In the genomic region with DNA sequence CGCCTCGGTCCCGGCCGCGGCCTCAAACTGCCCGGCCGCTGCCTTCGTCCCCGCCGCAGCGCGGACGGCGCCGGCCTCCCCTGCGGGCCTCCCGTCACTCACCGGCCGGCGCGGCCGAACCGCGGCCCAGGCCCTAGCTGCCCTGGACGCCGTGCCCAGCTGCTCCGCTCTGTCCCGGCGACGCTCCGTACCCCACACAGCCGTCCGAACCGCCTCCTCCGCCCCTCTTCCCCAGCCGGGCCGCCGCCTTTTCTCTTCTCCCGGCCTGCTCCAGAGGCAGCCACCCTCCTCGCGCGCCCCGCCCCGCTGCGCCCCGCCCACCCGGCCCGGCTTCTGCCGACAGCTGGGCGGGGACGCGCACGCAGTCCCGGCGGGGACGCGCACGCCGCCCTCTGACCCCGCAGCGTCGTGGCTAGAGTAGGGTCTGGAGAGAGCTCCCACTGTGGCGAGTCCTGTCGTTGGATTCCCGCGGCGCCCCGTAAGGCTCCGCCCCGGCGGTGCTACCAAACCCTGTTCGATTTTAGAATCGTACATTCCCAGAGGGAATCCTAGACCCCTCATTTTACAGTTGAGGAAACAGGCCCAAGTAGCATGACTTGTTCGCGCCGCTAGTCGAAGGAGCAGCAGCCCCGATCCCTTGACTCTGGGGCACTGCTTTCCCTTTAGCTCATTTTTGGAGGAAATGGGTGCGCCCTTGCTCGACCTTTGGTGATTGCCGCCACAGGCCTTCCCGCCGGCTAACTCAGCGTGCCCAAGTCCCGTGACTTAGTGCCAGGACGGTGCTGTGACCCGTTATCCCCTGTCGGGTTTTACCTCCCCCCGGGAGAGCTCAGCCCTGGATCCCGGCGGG, we compare ENCODE assay signal across 1 cellular context.
TF ChIP-seq lines count a peak whose summit lies in the region.

A gene with protein sequence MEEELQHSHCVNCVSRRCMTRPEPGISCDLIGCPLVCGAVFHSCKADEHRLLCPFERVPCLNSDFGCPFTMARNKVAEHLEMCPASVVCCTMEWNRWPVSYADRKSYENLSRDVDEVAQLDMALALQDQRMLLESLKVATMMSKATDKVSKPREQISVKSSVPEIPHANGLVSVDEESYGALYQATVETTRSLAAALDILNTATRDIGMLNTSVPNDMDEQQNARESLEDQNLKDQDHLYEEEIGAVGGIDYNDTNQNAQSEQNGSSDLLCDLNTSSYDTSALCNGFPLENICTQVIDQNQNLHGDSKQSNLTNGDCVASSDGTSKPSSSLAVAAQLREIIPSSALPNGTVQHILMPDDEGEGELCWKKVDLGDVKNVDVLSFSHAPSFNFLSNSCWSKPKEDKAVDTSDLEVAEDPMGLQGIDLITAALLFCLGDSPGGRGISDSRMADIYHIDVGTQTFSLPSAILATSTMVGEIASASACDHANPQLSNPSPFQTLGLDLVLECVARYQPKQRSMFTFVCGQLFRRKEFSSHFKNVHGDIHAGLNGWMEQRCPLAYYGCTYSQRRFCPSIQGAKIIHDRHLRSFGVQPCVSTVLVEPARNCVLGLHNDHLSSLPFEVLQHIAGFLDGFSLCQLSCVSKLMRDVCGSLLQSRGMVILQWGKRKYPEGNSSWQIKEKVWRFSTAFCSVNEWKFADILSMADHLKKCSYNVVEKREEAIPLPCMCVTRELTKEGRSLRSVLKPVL (minus strand): TSS at position 295 of the 850 bp plus-strand sequence. CDS start 8,390 bp downstream, outside the sequence.

TF ChIP-seq in HEK293, 187 proteins besides CTCF, POLR2A, EP300 and RAD21 (continued from another document and continues in another):
- TF ChIP-seq ATF2 (tag by site-specific recombination; IDR thresholded peaks at IDR 0.05; ENCODE audit: low read depth) (no peak), ZNF324 (tag by site-specific recombination; IDR thresholded peaks at IDR 0.05) (peak; percentile 23; the same call in 1 of the 2 replicates), ZNF148 (tag by site-specific recombination; IDR thresholded peaks at IDR 0.05; ENCODE audit: borderline replicate concordance) (no peak), ZNF10 (tag by site-specific recombination; IDR thresholded peaks at IDR 0.05) (0 out of 2 replicates have a peak, but pooled peaks have one; percentile 8), ZNF239 (tag by site-specific recombination; IDR thresholded peaks at IDR 0.05) (no peak), ZNF600 (tag by site-specific recombination; IDR thresholded peaks at IDR 0.05) (no peak), YY1 (tag by site-specific recombination; IDR thresholded peaks at IDR 0.05) (no peak), OVOL3 (tag by site-specific recombination; IDR thresholded peaks at IDR 0.05) (no peak), KLF16 (tag by site-specific recombination; IDR thresholded peaks at IDR 0.05) (peak; percentile 25; the same call in 1 of the 2 replicates), WT1 (tag by site-specific recombination; IDR thresholded peaks at IDR 0.05) (no peak), ZNF114 (tag by site-specific recombination; IDR thresholded peaks at IDR 0.05) (no peak), ZNF645 (tag by site-specific recombination; IDR thresholded peaks at IDR 0.05) (no peak), ZNF274 (IDR thresholded peaks at IDR 0.05; ENCODE audit: low read length) (no peak), ZNF274 (tag by site-specific recombination; IDR thresholded peaks at IDR 0.05; ENCODE audit: borderline replicate concordance) (no peak), MYNN (tag by site-specific recombination; IDR thresholded peaks at IDR 0.05; ENCODE audit: borderline replicate concordance) (no peak), ZNF24 (tag by site-specific recombination; IDR thresholded peaks at IDR 0.05) (0 out of 2 replicates have a peak, but pooled peaks have one; percentile 32), ZNF426 (tag by site-specific recombination; IDR thresholded peaks at IDR 0.05) (no peak), SP7 (tag by site-specific recombination; IDR thresholded peaks at IDR 0.05) (peak; percentile 55), SETDB1 (IDR thresholded peaks at IDR 0.05; ENCODE audit: insufficient read length, low read length) (peak; percentile 11), ZNF530 (tag by site-specific recombination; IDR thresholded peaks at IDR 0.05; ENCODE audit: low read depth) (no peak), ZNF843 (tag by site-specific recombination; IDR thresholded peaks at IDR 0.05) (0 out of 2 replicates have a peak, but pooled peaks have one; percentile 30), KLF10 (tag by site-specific recombination; IDR thresholded peaks at IDR 0.05) (peak; percentile 67; the same call in 1 of the 2 replicates), ZNF747 (tag by site-specific recombination; IDR thresholded peaks at IDR 0.05) (no peak), ZNF776 (tag by site-specific recombination; IDR thresholded peaks at IDR 0.05; ENCODE audit: borderline replicate concordance) (no peak), ZBTB44 (tag by site-specific recombination; IDR thresholded peaks at IDR 0.05) (no peak), KLF9 (tag by site-specific recombination; IDR thresholded peaks at IDR 0.05; ENCODE audit: low read depth) (peak; percentile 88), ZNF529 (tag by site-specific recombination; IDR thresholded peaks at IDR 0.05; ENCODE audit: insufficient replicate concordance) (no peak), ZNF266 (tag by site-specific recombination; IDR thresholded peaks at IDR 0.05; ENCODE audit: low read depth) (no peak), ZNF510 (tag by site-specific recombination; IDR thresholded peaks at IDR 0.05; ENCODE audit: insufficient replicate concordance) (no peak), ZNF280C (tag by site-specific recombination; IDR thresholded peaks at IDR 0.05) (no peak), ZNF169 (tag by site-specific recombination; IDR thresholded peaks at IDR 0.05) (no peak), ZNF837 (tag by site-specific recombination; IDR thresholded peaks at IDR 0.05) (no peak), ZNF449 (tag by site-specific recombination; IDR thresholded peaks at IDR 0.05) (no peak)
- TF ChIP-seq, protein P1, sequence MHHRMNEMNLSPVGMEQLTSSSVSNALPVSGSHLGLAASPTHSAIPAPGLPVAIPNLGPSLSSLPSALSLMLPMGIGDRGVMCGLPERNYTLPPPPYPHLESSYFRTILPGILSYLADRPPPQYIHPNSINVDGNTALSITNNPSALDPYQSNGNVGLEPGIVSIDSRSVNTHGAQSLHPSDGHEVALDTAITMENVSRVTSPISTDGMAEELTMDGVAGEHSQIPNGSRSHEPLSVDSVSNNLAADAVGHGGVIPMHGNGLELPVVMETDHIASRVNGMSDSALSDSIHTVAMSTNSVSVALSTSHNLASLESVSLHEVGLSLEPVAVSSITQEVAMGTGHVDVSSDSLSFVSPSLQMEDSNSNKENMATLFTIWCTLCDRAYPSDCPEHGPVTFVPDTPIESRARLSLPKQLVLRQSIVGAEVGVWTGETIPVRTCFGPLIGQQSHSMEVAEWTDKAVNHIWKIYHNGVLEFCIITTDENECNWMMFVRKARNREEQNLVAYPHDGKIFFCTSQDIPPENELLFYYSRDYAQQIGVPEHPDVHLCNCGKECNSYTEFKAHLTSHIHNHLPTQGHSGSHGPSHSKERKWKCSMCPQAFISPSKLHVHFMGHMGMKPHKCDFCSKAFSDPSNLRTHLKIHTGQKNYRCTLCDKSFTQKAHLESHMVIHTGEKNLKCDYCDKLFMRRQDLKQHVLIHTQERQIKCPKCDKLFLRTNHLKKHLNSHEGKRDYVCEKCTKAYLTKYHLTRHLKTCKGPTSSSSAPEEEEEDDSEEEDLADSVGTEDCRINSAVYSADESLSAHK (tag by site-specific recombination; IDR thresholded peaks at IDR 0.05) = no peak
- TF ChIP-seq, protein P2, sequence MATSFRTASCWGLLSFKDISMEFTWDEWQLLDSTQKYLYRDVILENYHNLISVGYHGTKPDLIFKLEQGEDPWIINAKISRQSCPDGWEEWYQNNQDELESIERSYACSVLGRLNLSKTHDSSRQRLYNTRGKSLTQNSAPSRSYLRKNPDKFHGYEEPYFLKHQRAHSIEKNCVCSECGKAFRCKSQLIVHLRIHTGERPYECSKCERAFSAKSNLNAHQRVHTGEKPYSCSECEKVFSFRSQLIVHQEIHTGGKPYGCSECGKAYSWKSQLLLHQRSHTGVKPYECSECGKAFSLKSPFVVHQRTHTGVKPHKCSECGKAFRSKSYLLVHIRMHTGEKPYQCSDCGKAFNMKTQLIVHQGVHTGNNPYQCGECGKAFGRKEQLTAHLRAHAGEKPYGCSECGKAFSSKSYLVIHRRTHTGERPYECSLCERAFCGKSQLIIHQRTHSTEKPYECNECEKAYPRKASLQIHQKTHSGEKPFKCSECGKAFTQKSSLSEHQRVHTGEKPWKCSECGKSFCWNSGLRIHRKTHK (tag by site-specific recombination; IDR thresholded peaks at IDR 0.05) = no peak
